1 cellular context compared by ENCODE assay signal in genomic region chr17:74563358-74563757, GRCh38.
TF ChIP-seq lines count a peak whose summit lies in the region.

No MANE protein-coding gene starts in this region.

TF ChIP-seq in HepG2, 621 proteins besides CTCF, POLR2A, EP300 and RAD21 (continued from another document):
- no peak for TF ChIP-seq HNF1A (IDR thresholded peaks at IDR 0.05; ENCODE audit: low read depth)
- TF ChIP-seq HNF1A (CRISPR knock-in tag; IDR thresholded peaks at IDR 0.05; ENCODE audit: borderline replicate concordance) = no peak
- peak; percentile 82; the same call in 1 of the 2 replicates for TF ChIP-seq SP1 (IDR thresholded peaks at IDR 0.05)
- no peak for TF ChIP-seq SP1 (CRISPR knock-in tag; IDR thresholded peaks at IDR 0.05)
- TF ChIP-seq SMAD9 (CRISPR knock-in tag; IDR thresholded peaks at IDR 0.05) = no peak
- 0 out of 2 replicates have a peak, but pooled peaks have one; percentile 5 for TF ChIP-seq NONO (IDR thresholded peaks at IDR 0.05)
- no peak for TF ChIP-seq NONO (CRISPR knock-in tag; conservative IDR thresholded peaks at IDR 0.05)
- TF ChIP-seq ZNF563 (CRISPR knock-in tag; IDR thresholded peaks at IDR 0.05) = no peak
- no peak for TF ChIP-seq KMT2B (CRISPR knock-in tag; IDR thresholded peaks at IDR 0.05)
- TF ChIP-seq FOXA1 (IDR thresholded peaks at IDR 0.05) = peak; percentile 54; the same call in 1 of the 2 replicates
- TF ChIP-seq FOXA1 (CRISPR knock-in tag; IDR thresholded peaks at IDR 0.05) = no peak
- TF ChIP-seq FOXP1 (IDR thresholded peaks at IDR 0.05) = peak; percentile 37; the same call in 1 of the 2 replicates
- no peak for TF ChIP-seq FOXP1 (CRISPR knock-in tag; IDR thresholded peaks at IDR 0.05)
- TF ChIP-seq CBX2 (IDR thresholded peaks at IDR 0.05; ENCODE audit: low read depth, low read length) = no peak
- no peak for TF ChIP-seq CBX2 (CRISPR knock-in tag; IDR thresholded peaks at IDR 0.05; ENCODE audit: low read depth)
- TF ChIP-seq YY1 (IDR thresholded peaks at IDR 0.05; ENCODE audit: insufficient read depth, insufficient replicate concordance, low read depth, low read length) = no peak
- no peak for TF ChIP-seq ZNF691 (CRISPR knock-in tag; IDR thresholded peaks at IDR 0.05; ENCODE audit: borderline replicate concordance, low read depth)
- no peak for TF ChIP-seq ZIK1 (CRISPR knock-in tag; IDR thresholded peaks at IDR 0.05; ENCODE audit: borderline replicate concordance, low read depth)
- TF ChIP-seq ZKSCAN8 (CRISPR knock-in tag; IDR thresholded peaks at IDR 0.05; ENCODE audit: borderline replicate concordance) = no peak
- no peak for TF ChIP-seq HNRNPUL1 (IDR thresholded peaks at IDR 0.05; ENCODE audit: low read depth, low read length)
- no peak for TF ChIP-seq AHDC1 (CRISPR knock-in tag; IDR thresholded peaks at IDR 0.05; ENCODE audit: borderline replicate concordance)
- TF ChIP-seq KLF12 (CRISPR knock-in tag; IDR thresholded peaks at IDR 0.05; ENCODE audit: borderline replicate concordance) = no peak
- no peak for TF ChIP-seq CENPBD1 (CRISPR knock-in tag; IDR thresholded peaks at IDR 0.05; ENCODE audit: borderline replicate concordance, low read depth)
- no peak for TF ChIP-seq ZNF333 (CRISPR knock-in tag; IDR thresholded peaks at IDR 0.05; ENCODE audit: borderline replicate concordance)
- no peak for TF ChIP-seq PHF20 (CRISPR knock-in tag; IDR thresholded peaks at IDR 0.05)
- no peak for TF ChIP-seq ZNF652 (CRISPR knock-in tag; IDR thresholded peaks at IDR 0.05; ENCODE audit: borderline replicate concordance, low read depth)
- TF ChIP-seq CC2D1A (CRISPR knock-in tag; IDR thresholded peaks at IDR 0.05) = no peak
